In the genomic region with DNA sequence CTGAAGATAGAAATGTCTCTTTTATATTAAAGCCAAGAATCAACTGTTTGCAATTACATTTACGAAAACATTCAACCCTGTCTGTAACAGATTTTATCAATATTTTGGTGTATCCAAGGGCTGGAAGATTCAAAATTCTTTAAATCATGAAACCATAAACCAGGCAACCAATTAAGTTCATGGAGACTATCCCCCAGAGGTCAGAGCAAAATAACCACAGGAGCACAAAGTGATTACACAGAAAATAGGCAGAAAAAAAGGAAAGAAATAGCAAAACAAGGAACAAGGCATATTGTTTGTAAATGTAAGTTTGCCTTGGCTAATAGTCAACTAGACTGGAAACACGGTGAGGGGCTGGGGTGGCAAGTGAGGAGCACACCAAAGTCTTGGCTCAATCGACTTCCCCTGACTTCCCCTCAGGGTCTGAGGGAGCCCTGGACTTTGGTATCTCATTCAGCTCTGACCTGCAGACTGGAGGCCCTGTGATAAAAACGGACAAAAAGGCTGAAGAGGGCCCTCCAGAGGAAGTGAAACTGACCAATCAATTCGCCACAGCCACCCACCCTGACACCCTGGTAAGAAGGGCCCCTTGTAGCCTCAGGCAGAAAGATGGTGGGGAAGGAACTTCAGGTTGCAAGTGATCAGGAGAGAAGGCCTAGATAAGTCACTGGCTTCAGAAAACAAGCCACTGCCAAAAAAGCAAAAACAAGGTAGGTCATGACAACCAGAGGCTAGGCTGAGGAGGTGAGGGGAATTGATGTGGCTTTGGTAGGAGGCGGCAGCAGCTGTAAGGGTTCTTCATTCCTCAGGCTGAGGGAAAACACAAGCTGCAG, we compare ENCODE assay signal across 8 cellular contexts. TPM values are rescaled to one million over a fixed set of nuclear protein-coding genes. Genes with fewer than 3 reads are reported as not detected.
DNase-seq lines count a peak whose midpoint lies in the region; ATAC-seq lines count a peak whose summit lies in the region.

No MANE protein-coding gene starts in this region.

- DNase-seq in ELR (ENCODE audit: low read depth) = peak; percentile 47
- DNase-seq in RPMI7951 (ENCODE audit: low read depth) = peak; percentile 63
- DNase-seq in amygdala (lab: John Stamatoyannopoulos, UW) = peak in 49 of 56 donors; percentile 10 to 80 (median 54)
- peak; percentile 71 for DNase-seq in iPS-NIHi7 (ENCODE audit: extremely low spot score)
- peak; percentile 17 to 56 for DNase-seq in stimulated activated CD4-positive, alpha-beta T cell treated with anti-CD3 and anti-CD28 coated beads, Interleukin-2, amount 100 ng/mL, for 24 hours
- no peak for DNase-seq in NCI-H446 treated with DMSO at 0.1 percent for 48 hours (lab: John Stamatoyannopoulos, UW)
- DNase-seq in NK-92 treated with Interleukin-12 subunit alpha and Interleukin-12 subunit beta, amount 100 ng/mL, for 24 hours (lab: John Stamatoyannopoulos, UW) = no peak

- ATAC-seq in HG02571 (IDR thresholded peaks at IDR 0.05; ENCODE audit: unreplicated experiment) = peak; percentile 42

RNA-seq across cellular contexts. Expression of gene SIK3, which starts 1.9 kb away (rescaled TPM):
- total RNA-seq in RPMI7951 (2014; rRNA removed; shearing (Covaris generic)) = 6.4 and 9.3 TPM in 2 replicates

RNA-seq across cellular contexts. Expression of gene PAFAH1B2, which starts 47.7 kb away (rescaled TPM):
- 123 and 125 TPM in 2 replicates for total RNA-seq in RPMI7951 (2014; rRNA removed; shearing (Covaris generic))

Comparison
In these comparisons a context has a peak if more than half of its experiments do, and no peak if none do; other contexts are left out.
1. DNase-seq: peak in ELR (single experiment), RPMI7951 (single experiment), amygdala (49 of 56), iPS-NIHi7 (single experiment) and stimulated activated CD4-positive, alpha-beta T cell treated with anti-CD3 and anti-CD28 coated beads, Interleukin-2, amount 100 ng/mL, for 24 hours (2 of 2); none in NCI-H446 treated with DMSO at 0.1 percent for 48 hours (single experiment) and NK-92 treated with Interleukin-12 subunit alpha and Interleukin-12 subunit beta, amount 100 ng/mL, for 24 hours (single experiment).